In the genomic region with DNA sequence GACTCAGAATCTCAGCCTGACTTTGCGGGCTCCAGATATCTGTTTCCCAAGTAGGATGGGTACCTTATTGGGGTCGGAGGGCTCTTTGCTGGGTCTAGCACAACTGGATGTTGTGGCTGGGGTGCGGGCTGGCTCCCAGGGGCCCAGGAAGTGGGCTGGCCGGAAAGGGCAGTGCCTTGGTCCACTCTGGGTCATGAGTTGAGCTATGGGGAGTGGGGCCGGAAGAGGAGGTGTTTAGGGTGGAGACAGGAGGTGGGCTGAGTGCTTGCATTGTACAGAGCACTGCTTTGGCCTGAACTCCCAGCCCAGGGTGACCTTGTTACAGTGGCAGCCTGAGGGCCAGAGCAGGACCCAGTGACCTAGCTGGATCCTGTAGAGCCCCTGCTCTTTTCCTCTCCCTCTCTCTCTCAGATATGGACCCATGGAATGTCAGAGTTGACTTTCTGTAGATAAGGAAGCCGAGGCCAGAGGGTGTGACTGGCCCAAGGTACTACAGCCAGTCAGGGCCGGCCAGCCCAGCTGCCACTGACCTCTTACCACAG, we compare ENCODE assay signal across 8 cellular contexts. TPM values are rescaled to one million over a fixed set of nuclear protein-coding genes. Genes with fewer than 3 reads are reported as not detected.
DNase-seq lines count a peak whose midpoint lies in the region; ATAC-seq and TF ChIP-seq lines count a peak whose summit lies in the region.

No MANE protein-coding gene starts in this region.

- H3K36me3 Mint-ChIP-seq in endodermal cell (ENCODE audit: low read depth): no peaks in the 10 kb centered on the region
- no peaks in the 10 kb centered on the region for H3K36me3 Mint-ChIP-seq in natural killer cell treated with Interleukin-12 subunit alpha and Interleukin-12 subunit beta and Interleukin-15 and Interleukin-18, amount 100 ng/mL, for 72 hours
- H3K36me3 Mint-ChIP-seq in CD4-positive, alpha-beta T cell (ENCODE audit: low read depth): no peaks in the 10 kb centered on the region

- ATAC-seq in natural killer cell treated with Interleukin-12 subunit alpha and Interleukin-12 subunit beta and Interleukin-15 and Interleukin-18, amount 100 ng/mL, for 72 hours: peak in 1 of 2 donors; percentile 28
- ATAC-seq in HG03521 (IDR thresholded peaks at IDR 0.05; ENCODE audit: unreplicated experiment): no peak
- ATAC-seq in CD4-positive, alpha-beta T cell (ENCODE audit: poor library complexity): no peak

- H3K4me1 Mint-ChIP-seq in endodermal cell: peaks cover 36% of the 10 kb centered on the region
- H3K4me1 Mint-ChIP-seq in natural killer cell treated with Interleukin-12 subunit alpha and Interleukin-12 subunit beta and Interleukin-15 and Interleukin-18, amount 100 ng/mL, for 72 hours (ENCODE audit: low read depth in 2 of 2): peaks cover 0 to 10% of the 10 kb centered on the region in 2 donors
- peaks cover 5% of the 10 kb centered on the region for H3K4me1 Mint-ChIP-seq in CD4-positive, alpha-beta T cell (ENCODE audit: low read depth)

- H3K9me3 ChIP-seq in BLaER1 (no peaks in the 10 kb centered on the region), endodermal cell (ENCODE audit: control insufficient read depth, low read length) (no peaks in the 10 kb centered on the region)
- H3K9me3 ChIP-seq in CD4-positive, alpha-beta T cell (ENCODE audit: control insufficient read depth, low read length): no peaks in the 10 kb centered on the region

- H3K27ac ChIP-seq in BLaER1: peak overlapping the region; percentile 62
- H3K27ac ChIP-seq in endodermal cell (ENCODE audit: low read depth, low read length): peak overlapping the region; percentile 76
- no peak overlapping the region for H3K27ac ChIP-seq in CD4-positive, alpha-beta T cell (ENCODE audit: low read depth, low read length)

- H3K4me2 ChIP-seq in BLaER1: peak overlapping the region; percentile 91

- H3K4me3 ChIP-seq in BLaER1 (peak overlapping the region; percentile 66), endodermal cell (ENCODE audit: low read length) (peak overlapping the region; percentile 83)

- WGBS in endodermal cell (ENCODE audit: insufficient coverage in 1 of 2, insufficient read length in 1 of 2), 2 experiments: 83 to 85% methylated on average over 6 to 7 of the region's 7 CpGs

- no peaks in the 10 kb centered on the region for H3K9me3 Mint-ChIP-seq in endodermal cell
- H3K9me3 Mint-ChIP-seq in natural killer cell treated with Interleukin-12 subunit alpha and Interleukin-12 subunit beta and Interleukin-15 and Interleukin-18, amount 100 ng/mL, for 72 hours: no peaks in the 10 kb centered on the region
- no peaks in the 10 kb centered on the region for H3K9me3 Mint-ChIP-seq in CD4-positive, alpha-beta T cell

- H3K27me3 Mint-ChIP-seq in endodermal cell (ENCODE audit: insufficient read depth): peaks cover 16% of the 10 kb centered on the region
- H3K27me3 Mint-ChIP-seq in natural killer cell treated with Interleukin-12 subunit alpha and Interleukin-12 subunit beta and Interleukin-15 and Interleukin-18, amount 100 ng/mL, for 72 hours: peaks cover 0 to 11% of the 10 kb centered on the region in 2 donors
- H3K27me3 Mint-ChIP-seq in CD4-positive, alpha-beta T cell: peaks cover 20% of the 10 kb centered on the region

- CTCF ChIA-PET in CD4-positive, alpha-beta T cell (lab: Charles Lee): no interaction called here

- H3K36me3 ChIP-seq in BLaER1 (peaks cover 6% of the 10 kb centered on the region; the same call in 1 of the 2 replicates), endodermal cell (ENCODE audit: control insufficient read depth, insufficient read depth, low read length) (peaks cover 7% of the 10 kb centered on the region)

- POLR2A ChIA-PET in CD4-positive, alpha-beta T cell (lab: Charles Lee): no interaction called here

- peak; percentile 9 for DNase-seq in RKO (ENCODE audit: low spot score)
- no peak for DNase-seq in endodermal cell
- DNase-seq in natural killer cell treated with Interleukin-12 subunit alpha and Interleukin-12 subunit beta and Interleukin-15 and Interleukin-18, amount 100 ng/mL, for 72 hours (ENCODE audit: low spot score): no peak
- no peak for DNase-seq in DMS53 (lab: John Stamatoyannopoulos, UW)
- no peak for DNase-seq in CD4-positive, alpha-beta T cell
- no peak for DNase-seq in AG08396 (ENCODE audit: low spot score)

- H3K27me3 ChIP-seq in BLaER1: peaks cover 5% of the 10 kb centered on the region; the same call in 1 of the 2 replicates
- no peaks in the 10 kb centered on the region for H3K27me3 ChIP-seq in endodermal cell (ENCODE audit: control insufficient read depth, insufficient read depth, low read length, poor library complexity, severe bottlenecking)
- peaks cover 9% of the 10 kb centered on the region for H3K27me3 ChIP-seq in CD4-positive, alpha-beta T cell (ENCODE audit: control insufficient read depth, insufficient read depth, low read length)

- H3K4me3 Mint-ChIP-seq in endodermal cell: peak overlapping the region; percentile 74
- peak overlapping the region; percentile 62 for H3K4me3 Mint-ChIP-seq in natural killer cell treated with Interleukin-12 subunit alpha and Interleukin-12 subunit beta and Interleukin-15 and Interleukin-18, amount 100 ng/mL, for 72 hours
- no peak overlapping the region for H3K4me3 Mint-ChIP-seq in CD4-positive, alpha-beta T cell

- H3K27ac Mint-ChIP-seq in endodermal cell: peak overlapping the region; percentile 88
- peak overlapping the region in 1 of 2 donors; percentile 34 for H3K27ac Mint-ChIP-seq in natural killer cell treated with Interleukin-12 subunit alpha and Interleukin-12 subunit beta and Interleukin-15 and Interleukin-18, amount 100 ng/mL, for 72 hours
- no peak overlapping the region for H3K27ac Mint-ChIP-seq in CD4-positive, alpha-beta T cell

- no peaks in the 10 kb centered on the region for H4K20me1 ChIP-seq in BLaER1

- H3K4me1 ChIP-seq in BLaER1: peaks cover 46% of the 10 kb centered on the region
- peaks cover 6% of the 10 kb centered on the region for H3K4me1 ChIP-seq in endodermal cell (ENCODE audit: control insufficient read depth, insufficient read depth, low read length)

- no peak for TF ChIP-seq CTCF in endodermal cell (conservative IDR thresholded peaks at IDR 0.05)
- no peak for TF ChIP-seq CTCF in CD4-positive, alpha-beta T cell (IDR thresholded peaks at IDR 0.05)

- peak overlapping the region; percentile 76; the same call in 1 of the 2 replicates for H3K9ac ChIP-seq in BLaER1
- peak overlapping the region; percentile 52 for H3K9ac ChIP-seq in endodermal cell (ENCODE audit: extremely low read depth, low read length, poor library complexity, severe bottlenecking)

- intact Hi-C loops in CD4-positive, alpha-beta T cell (cut with DNase I, micrococcal nuclease): no loop called here

RNA-seq across cellular contexts. Expression of gene PHLDB1, which starts 13.2 kb away (rescaled TPM):
- total RNA-seq in endodermal cell: 10 to 100 TPM; 45.9 to 54.9 TPM
- 106 TPM for polyA plus RNA-seq in endodermal cell (2013, experiment 1 of 2)
- 105 TPM for polyA plus RNA-seq in endodermal cell (2013, experiment 2 of 2)
- total RNA-seq in natural killer cell treated with Interleukin-12 subunit alpha and Interleukin-12 subunit beta and Interleukin-15 and Interleukin-18, amount 100 ng/mL, for 72 hours: 1 to 10 TPM in 1 of 2 donors, under 1 TPM in 1; 0.98 to 2.6 TPM
- 1 to 10 TPM; 1.8 to 2.3 TPM for total RNA-seq in CD4-positive, alpha-beta T cell

RNA-seq across cellular contexts. Expression of gene ARCN1, which starts 48.4 kb away (rescaled TPM):
- 100 to 1,000 TPM; 130 to 161 TPM for total RNA-seq in endodermal cell
- polyA plus RNA-seq in endodermal cell (2013, experiment 1 of 2): 133 TPM
- polyA plus RNA-seq in endodermal cell (2013, experiment 2 of 2): 134 TPM
- total RNA-seq in natural killer cell treated with Interleukin-12 subunit alpha and Interleukin-12 subunit beta and Interleukin-15 and Interleukin-18, amount 100 ng/mL, for 72 hours: 100 to 1,000 TPM; 152 to 212 TPM
- total RNA-seq in CD4-positive, alpha-beta T cell: 10 to 100 TPM; 73.7 to 78.6 TPM

RNA-seq across cellular contexts. Expression of gene IFT46, which starts 54.9 kb away (rescaled TPM):
- 10 to 100 TPM in 1 of 2 donors, 1 to 10 TPM in 1; 9.1 to 13.7 TPM for total RNA-seq in endodermal cell
- polyA plus RNA-seq in endodermal cell (2013, experiment 1 of 2): 26.6 TPM
- 24.0 TPM for polyA plus RNA-seq in endodermal cell (2013, experiment 2 of 2)
- 10 to 100 TPM; 12.1 to 13.2 TPM for total RNA-seq in natural killer cell treated with Interleukin-12 subunit alpha and Interleukin-12 subunit beta and Interleukin-15 and Interleukin-18, amount 100 ng/mL, for 72 hours
- 1 to 10 TPM; 4.9 to 6.3 TPM for total RNA-seq in CD4-positive, alpha-beta T cell

RNA-seq across cellular contexts. Expression of gene TREH, which starts 58.9 kb away (rescaled TPM):
- total RNA-seq in endodermal cell: not detected
- polyA plus RNA-seq in endodermal cell (2013, experiment 1 of 2): not detected
- polyA plus RNA-seq in endodermal cell (2013, experiment 2 of 2): not detected
- not detected for total RNA-seq in natural killer cell treated with Interleukin-12 subunit alpha and Interleukin-12 subunit beta and Interleukin-15 and Interleukin-18, amount 100 ng/mL, for 72 hours
- not detected for total RNA-seq in CD4-positive, alpha-beta T cell

Comparison
In these comparisons a context has a peak if more than half of its experiments do, and no peak if none do; other contexts are left out.
1. RNA of gene PHLDB1, which starts 13.2 kb away (total RNA-seq): 45.9 to 54.9 TPM in endodermal cell; 0.98 to 2.6 TPM in natural killer cell treated with Interleukin-12 subunit alpha and Interleukin-12 subunit beta and Interleukin-15 and Interleukin-18, amount 100 ng/mL, for 72 hours and 1.8 to 2.3 TPM in CD4-positive, alpha-beta T cell; every median in the first group is over 10 times any median in the second.